In genomic region chr7:139366400-139366799, GRCh38 we compare ENCODE assay signal across 30 cellular contexts.
"Had no signal": no experiment of that assay in that cellular context is flagged by ENCODE, and none has a peak within 500 bp of the region (broad histone marks: within the 10 kb centered on the region; RNA-seq: fewer than 3 reads in every experiment).

No MANE protein-coding gene starts in this region.

- H3K27me3 Mint-ChIP-seq: effector memory CD8-positive, alpha-beta T cell; naive thymus-derived CD4-positive, alpha-beta T cell; progenitor cell of endocrine pancreas; stimulated activated naive CD8-positive, alpha-beta T cell treated with anti-CD3 and anti-CD28 coated beads, Interleukin-15, amount 100 ng/mL, for 72 hours had no signal

- H3K9me3 ChIP-seq: esophagus squamous epithelium, heart right ventricle, left lung, suprapubic skin, upper lobe of left lung, vagina had no signal

- FAIRE-seq: endometrium, islet of Langerhans had no signal

- H3K27ac Mint-ChIP-seq: effector memory CD8-positive, alpha-beta T cell; naive thymus-derived CD4-positive, alpha-beta T cell; nephron; neural progenitor cell; progenitor cell of endocrine pancreas; stimulated activated naive CD8-positive, alpha-beta T cell treated with anti-CD3 and anti-CD28 coated beads, Interleukin-15, amount 100 ng/mL, for 72 hours had no signal

- DNase-seq: cortex of kidney; effector memory CD8-positive, alpha-beta T cell; erythroblast; esophagus squamous epithelium; foreskin melanocyte; glutamatergic neuron; heart right ventricle; hippocampal formation; left cardiac atrium; left lung; mesendoderm; midbrain; naive thymus-derived CD4-positive, alpha-beta T cell; stimulated activated CD4-positive, alpha-beta T cell treated with anti-CD3 and anti-CD28 coated beads, Interleukin-12 subunit alpha, Interleukin-12 subunit beta, amount 100 ng/mL, for 4 hours; stimulated activated CD4-positive, alpha-beta T cell treated with anti-CD3 and anti-CD28 coated beads, Interleukin-1b, Interleukin-23, amount 100 ng/mL, for 48 hours; stimulated activated CD4-positive, alpha-beta T cell treated with anti-CD3 and anti-CD28 coated beads, Interleukin-4, amount 100 ng/mL, for 1 hour; stimulated activated CD8-positive, alpha-beta memory T cell treated with anti-CD3 and anti-CD28 coated beads, Interleukin-4, amount 100 ng/mL, for 48 hours; stimulated activated naive CD4-positive, alpha-beta T cell; stimulated activated naive CD8-positive, alpha-beta T cell treated with anti-CD3 and anti-CD28 coated beads, Interleukin-15, amount 100 ng/mL, for 72 hours; upper lobe of left lung had no signal

- H3K4me2 ChIP-seq: neural progenitor cell, smooth muscle cell had no signal

- H3K27me3 ChIP-seq: esophagus squamous epithelium, heart right ventricle, left lung, neural progenitor cell, suprapubic skin, upper lobe of left lung, vagina had no signal

- H3K9me3 Mint-ChIP-seq: effector memory CD8-positive, alpha-beta T cell; naive thymus-derived CD4-positive, alpha-beta T cell; nephron; neural progenitor cell; stimulated activated naive CD8-positive, alpha-beta T cell treated with anti-CD3 and anti-CD28 coated beads, Interleukin-15, amount 100 ng/mL, for 72 hours had no signal

- H2AFZ ChIP-seq: neural progenitor cell, parathyroid adenoma had no signal

- H3K27ac ChIP-seq: esophagus squamous epithelium, left lung, neural progenitor cell, parathyroid adenoma, suprapubic skin, upper lobe of left lung, vagina had no signal

- ATAC-seq: effector memory CD8-positive, alpha-beta T cell; heart right ventricle; left cardiac atrium; left lung; naive thymus-derived CD4-positive, alpha-beta T cell; sciatic nerve; stimulated activated naive CD8-positive, alpha-beta T cell treated with anti-CD3 and anti-CD28 coated beads, Interleukin-15, amount 100 ng/mL, for 72 hours had no signal

- H3K9ac ChIP-seq: neural progenitor cell, parathyroid adenoma had no signal

- H3K4me3 ChIP-seq: esophagus squamous epithelium, heart right ventricle, left lung, neural progenitor cell, smooth muscle cell, suprapubic skin, upper lobe of left lung, vagina had no signal

- H3K4me3 Mint-ChIP-seq: nephron; neural progenitor cell; stimulated activated naive CD8-positive, alpha-beta T cell treated with anti-CD3 and anti-CD28 coated beads, Interleukin-15, amount 100 ng/mL, for 72 hours had no signal

- H3K36me3 ChIP-seq: neural progenitor cell had no signal
